ENCODE assay signal across 27 cellular contexts in genomic region chr2:215372968-215373649, GRCh38.
"Had no signal": no experiment of that assay in that cellular context is flagged by ENCODE, and none has a peak within 500 bp of the region (broad histone marks: within the 10 kb centered on the region; RNA-seq: fewer than 3 reads in every experiment).

No MANE protein-coding gene starts in this region.

- H3K27ac Mint-ChIP-seq: activated B cell treated with CpG ODN at 0.5 μM for 24 hours; activated CD4-positive, alpha-beta T cell treated with anti-CD3 and anti-CD28 coated beads, Interleukin-2, amount 10 ng/mL, durations not matched to agents 24 days and 14 days; activated naive CD8-positive, alpha-beta T cell treated with anti-CD3 and anti-CD28 coated beads, Interleukin-2, amount 10 ng/mL, durations not matched to agents 7 days and 5 days; activated T-helper 17 cell treated with anti-CD3 and anti-CD28 coated beads, Interleukin-2, amount 50 U/mL, for 72 hours; T-cell had no signal

- H3K27ac ChIP-seq: adrenal gland, breast epithelium, KMS-11 had no signal

- H3K36me3 ChIP-seq: breast epithelium had no signal

- H3K9ac ChIP-seq: KMS-11 had no signal

- H3K4me3 Mint-ChIP-seq: activated B cell treated with CpG ODN at 0.5 μM for 24 hours; activated CD4-positive, alpha-beta T cell treated with anti-CD3 and anti-CD28 coated beads, Interleukin-2, amount 10 ng/mL, durations not matched to agents 24 days and 14 days; activated naive CD4-positive, alpha-beta T cell treated with anti-CD3 and anti-CD28 coated beads, Interleukin-2, amount 10 ng/mL, durations not matched to agents 7 days and 5 days; activated naive CD8-positive, alpha-beta T cell treated with anti-CD3 and anti-CD28 coated beads, Interleukin-2, amount 10 ng/mL, durations not matched to agents 7 days and 5 days; activated T-cell treated with anti-CD3 and anti-CD28 coated beads, Interleukin-2, amount 50 U/mL, for 4 hours; activated T-helper 17 cell treated with anti-CD3 and anti-CD28 coated beads, Interleukin-2, amount 50 U/mL, for 72 hours; T-cell had no signal

- H3K27me3 ChIP-seq: adrenal gland, breast epithelium had no signal

- H3K4me1 Mint-ChIP-seq: activated B cell treated with CpG ODN at 0.5 μM for 24 hours; activated CD4-positive, alpha-beta T cell treated with anti-CD3 and anti-CD28 coated beads, Interleukin-2, amount 10 ng/mL, durations not matched to agents 24 days and 14 days; activated naive CD4-positive, alpha-beta T cell treated with anti-CD3 and anti-CD28 coated beads, Interleukin-2, amount 10 ng/mL, durations not matched to agents 7 days and 5 days; activated naive CD8-positive, alpha-beta T cell treated with anti-CD3 and anti-CD28 coated beads, Interleukin-2, amount 10 ng/mL, durations not matched to agents 7 days and 5 days; activated T-helper 17 cell treated with anti-CD3 and anti-CD28 coated beads, Interleukin-2, amount 50 U/mL, for 72 hours; T-cell had no signal

- H3K27me3 Mint-ChIP-seq: activated B cell treated with CpG ODN at 0.5 μM for 24 hours; activated CD4-positive, alpha-beta T cell treated with anti-CD3 and anti-CD28 coated beads, Interleukin-2, amount 10 ng/mL, durations not matched to agents 24 days and 14 days; activated naive CD4-positive, alpha-beta T cell treated with anti-CD3 and anti-CD28 coated beads, Interleukin-2, amount 10 ng/mL, durations not matched to agents 7 days and 5 days; activated naive CD8-positive, alpha-beta T cell treated with anti-CD3 and anti-CD28 coated beads, Interleukin-2, amount 10 ng/mL, durations not matched to agents 7 days and 5 days; activated T-helper 17 cell treated with anti-CD3 and anti-CD28 coated beads, Interleukin-2, amount 50 U/mL, for 72 hours; T-cell had no signal

- H3K4me1 ChIP-seq: adrenal gland, breast epithelium had no signal

- H3K4me3 ChIP-seq: adrenal gland, breast epithelium had no signal

- H3K9me3 ChIP-seq: adrenal gland, breast epithelium had no signal

- DNase-seq: activated B cell treated with CpG ODN at 0.5 μM for 24 hours; activated CD4-positive, alpha-beta T cell treated with anti-CD3 and anti-CD28 coated beads for 1 hour; activated CD4-positive, alpha-beta T cell treated with anti-CD3 and anti-CD28 coated beads, Interleukin-2, amount 10 ng/mL, durations not matched to agents 24 days and 14 days; activated CD4-positive, alpha-beta T cell treated with anti-CD3 and anti-CD28 coated beads, Interleukin-2, amount 50 U/mL, for 48 hours; activated CD8-positive, alpha-beta memory T cell treated with anti-CD3 and anti-CD28 coated beads for 24 hours; activated gamma-delta T cell; activated naive CD4-positive, alpha-beta T cell treated with anti-CD3 and anti-CD28 coated beads, Interleukin-2, amount 10 ng/mL, durations not matched to agents 7 days and 5 days; activated naive CD8-positive, alpha-beta T cell treated with anti-CD3 and anti-CD28 coated beads, Interleukin-2, amount 10 ng/mL, durations not matched to agents 7 days and 5 days; activated T-cell treated with anti-CD3 and anti-CD28 coated beads, Interleukin-2, amount 50 U/mL, for 4 hours; adrenal gland; anterior cingulate cortex; caudate nucleus; NCI-H1092; NCI-H1417; NCI-H1930; NCI-H2171; NCI-H2227 treated with DMSO at 0.1 percent for 48 hours; NCI-H446 treated with DMSO at 0.1 percent for 48 hours; NCI-H526 treated with DMSO at 0.1 percent for 48 hours; NCI-H82; SIG-M5; T-cell; T-helper 2 cell; T1000 had no signal

- H3K9me3 Mint-ChIP-seq: activated CD4-positive, alpha-beta T cell treated with anti-CD3 and anti-CD28 coated beads, Interleukin-2, amount 10 ng/mL, durations not matched to agents 24 days and 14 days; activated naive CD4-positive, alpha-beta T cell treated with anti-CD3 and anti-CD28 coated beads, Interleukin-2, amount 10 ng/mL, durations not matched to agents 7 days and 5 days; activated T-cell treated with anti-CD3 and anti-CD28 coated beads, Interleukin-2, amount 50 U/mL, for 4 hours; activated T-helper 17 cell treated with anti-CD3 and anti-CD28 coated beads, Interleukin-2, amount 50 U/mL, for 72 hours had no signal

- ATAC-seq: activated T-cell treated with anti-CD3 and anti-CD28 coated beads, Interleukin-2, amount 50 U/mL, for 4 hours; activated T-helper 17 cell treated with anti-CD3 and anti-CD28 coated beads, Interleukin-2, amount 50 U/mL, for 72 hours; T-cell had no signal
